ENCODE assay signal across 9 cellular contexts in genomic region chr4:169485791-169486742, GRCh38.
DNase-seq lines count a peak whose midpoint lies in the region; TF ChIP-seq lines count a peak whose summit lies in the region.
"Had no signal": no experiment of that assay in that cellular context is flagged by ENCODE, and none has a peak within 500 bp of the region (broad histone marks: within the 10 kb centered on the region; RNA-seq: fewer than 3 reads in every experiment).

No MANE protein-coding gene starts in this region.

- TF ChIP-seq CTCF in neural progenitor cell (IDR thresholded peaks at IDR 0.05) (peak; percentile 76), lower leg skin (IDR thresholded peaks at IDR 0.05) (no peak)

- H3K4me3 ChIP-seq in ACC112 (ENCODE audit: low read depth, low read length) (no peak overlapping the region), neural progenitor cell (no peak overlapping the region), lower leg skin (ENCODE audit: low read depth, poor library complexity, severe bottlenecking) (no peak overlapping the region)

- 21 to 23% methylated on average over 7 of the region's 7 CpGs for WGBS in lower leg skin, 2 donors

- H2AFZ ChIP-seq in ACC112 (ENCODE audit: low read length, unreplicated experiment) (no peak overlapping the region), neural progenitor cell (replicated peaks) (peak overlapping the region; percentile 5)

- peaks cover 2% of the 10 kb centered on the region for H3K4me1 Mint-ChIP-seq in neural progenitor cell

- intact Hi-C loops in lower leg skin (cut with DNase I; ENCODE audit: low total_unique reads) = loop anchor here (5.0 kb wide), 1 partner anchor 559 kb away; no protein-coding TSS in a partner anchor

- H3K27ac ChIP-seq in ACC112 (ENCODE audit: low read depth, low read length) = peak overlapping the region; percentile 30; the same call in 1 of the 2 replicates
- no peak overlapping the region for H3K27ac ChIP-seq in neural progenitor cell

- H3K36me3 ChIP-seq in ACC112 (ENCODE audit: insufficient read depth, low read length) (0 out of 2 replicates have a peak, but pooled peaks cover 6% of the 10 kb centered on the region), neural progenitor cell (no peaks in the 10 kb centered on the region)

- H3K4me1 ChIP-seq in ACC112 (ENCODE audit: control insufficient read depth, insufficient read depth, low read length, unreplicated experiment) (peaks cover 14% of the 10 kb centered on the region), neural progenitor cell (peaks cover 5% of the 10 kb centered on the region)

- TF ChIP-seq POLR2A in lower leg skin (IDR thresholded peaks at IDR 0.05) = no peak

- peaks cover 9% of the 10 kb centered on the region for H3K9me3 Mint-ChIP-seq in neural progenitor cell

- H3K9me3 ChIP-seq in neural progenitor cell (ENCODE audit: low read depth) = no peaks in the 10 kb centered on the region

- no peak overlapping the region for H3K27ac Mint-ChIP-seq in neural progenitor cell
- H3K27ac Mint-ChIP-seq: IgD-negative memory B cell had no signal

- H3K27me3 ChIP-seq in ACC112 (ENCODE audit: insufficient read depth, low read length) (no peaks in the 10 kb centered on the region), neural progenitor cell (no peaks in the 10 kb centered on the region)

- H3K4me2 ChIP-seq in neural progenitor cell = no peak overlapping the region

- no peaks in the 10 kb centered on the region for H4K20me1 ChIP-seq in neural progenitor cell (ENCODE audit: low read depth)

- peaks cover 10% of the 10 kb centered on the region for H3K36me3 Mint-ChIP-seq in neural progenitor cell

- H3K79me2 ChIP-seq in ACC112 (ENCODE audit: control insufficient read depth, insufficient read depth, low read length, unreplicated experiment) (no peaks in the 10 kb centered on the region), neural progenitor cell (ENCODE audit: low read depth) (no peaks in the 10 kb centered on the region)

- no peaks in the 10 kb centered on the region for H3F3A ChIP-seq in neural progenitor cell (ENCODE audit: low read depth)

- no peak overlapping the region for H3K4me3 Mint-ChIP-seq in neural progenitor cell
- H3K4me3 Mint-ChIP-seq: IgD-negative memory B cell had no signal

- H3K9ac ChIP-seq in neural progenitor cell = no peak overlapping the region

- DNase-seq in GDM1 (lab: John Stamatoyannopoulos, UW) (peak; percentile 26), HCEC 1CT (peak; percentile 26), MV-4-11 (lab: John Stamatoyannopoulos, UW) (peak; percentile 35), UCSD-AML1 (lab: John Stamatoyannopoulos, UW; ENCODE audit: unreplicated experiment) (peak; percentile 13), fibroblast of peridontal ligament (ENCODE audit: extremely low read depth) (peak; percentile 85), neural progenitor cell (ENCODE audit: low spot score) (peak; percentile 49), lower leg skin (ENCODE audit: low spot score in 2 of 2) (no peak)

- no peaks in the 10 kb centered on the region for H3K27me3 Mint-ChIP-seq in neural progenitor cell (ENCODE audit: insufficient read depth, low read depth)
- H3K27me3 Mint-ChIP-seq: IgD-negative memory B cell had no signal

Comparison
In these comparisons a context has a peak if more than half of its experiments do, and no peak if none do; other contexts are left out.
1. DNase-seq: peak in GDM1 (single experiment), HCEC 1CT (single experiment), MV-4-11 (single experiment), UCSD-AML1 (single experiment), fibroblast of peridontal ligament (single experiment) and neural progenitor cell (single experiment); none in lower leg skin (0 of 2).